In genomic region chr15:59659366-59659765, GRCh38 we compare ENCODE assay signal across 21 cellular contexts. TPM values are rescaled to one million over a fixed set of nuclear protein-coding genes. Genes with fewer than 3 reads are reported as not detected.
"Had no signal": no experiment of that assay in that cellular context is flagged by ENCODE, and none has a peak within 500 bp of the region (broad histone marks: within the 10 kb centered on the region; RNA-seq: fewer than 3 reads in every experiment).

No MANE protein-coding gene starts in this region.

- H3K36me3 ChIP-seq: ovary, prostate gland had no signal

- ATAC-seq: activated CD8-positive, alpha-beta T cell treated with anti-CD3 and anti-CD28 coated beads, Interleukin-2, amount 10 ng/mL, durations not matched to agents 7 days and 5 days; foreskin keratinocyte; left lung; naive thymus-derived CD8-positive, alpha-beta T cell; stimulated activated naive CD8-positive, alpha-beta T cell treated with anti-CD3 and anti-CD28 coated beads, Interleukin-15, amount 100 ng/mL, for 72 hours; T-helper 17 cell had no signal

- H3K27ac ChIP-seq: brain microvascular endothelial cell, foreskin keratinocyte, left lung, ovary, prostate gland, tibial artery had no signal

- H3K4me3 Mint-ChIP-seq: activated CD8-positive, alpha-beta T cell treated with anti-CD3 and anti-CD28 coated beads, Interleukin-2, amount 10 ng/mL, durations not matched to agents 7 days and 5 days; activated naive CD4-positive, alpha-beta T cell treated with anti-CD3 and anti-CD28 coated beads, Interleukin-2, amount 10 ng/mL, durations not matched to agents 7 days and 5 days; activated T-cell treated with anti-CD3 and anti-CD28 coated beads, Interleukin-2, amount 50 U/mL, for 24 hours; stimulated activated naive CD8-positive, alpha-beta T cell treated with anti-CD3 and anti-CD28 coated beads, Interleukin-15, amount 100 ng/mL, for 72 hours; T-helper 17 cell had no signal

- H3K4me1 ChIP-seq: foreskin keratinocyte had no signal

- H3K27ac Mint-ChIP-seq: activated CD8-positive, alpha-beta T cell treated with anti-CD3 and anti-CD28 coated beads, Interleukin-2, amount 10 ng/mL, durations not matched to agents 7 days and 5 days; activated naive CD4-positive, alpha-beta T cell treated with anti-CD3 and anti-CD28 coated beads, Interleukin-2, amount 10 ng/mL, durations not matched to agents 7 days and 5 days; activated T-cell treated with anti-CD3 and anti-CD28 coated beads, Interleukin-2, amount 50 U/mL, for 24 hours had no signal

- H3K9me3 Mint-ChIP-seq: activated naive CD4-positive, alpha-beta T cell treated with anti-CD3 and anti-CD28 coated beads, Interleukin-2, amount 10 ng/mL, durations not matched to agents 7 days and 5 days; activated T-cell treated with anti-CD3 and anti-CD28 coated beads, Interleukin-2, amount 50 U/mL, for 24 hours; naive thymus-derived CD8-positive, alpha-beta T cell; stimulated activated naive CD8-positive, alpha-beta T cell treated with anti-CD3 and anti-CD28 coated beads, Interleukin-15, amount 100 ng/mL, for 72 hours had no signal

- H3K4me3 ChIP-seq: left lung, ovary, prostate gland, tibial artery had no signal

- H3K9me3 ChIP-seq: left lung, ovary, prostate gland, tibial artery had no signal

- DNase-seq: activated CD4-positive, alpha-beta T cell treated with anti-CD3 and anti-CD28 coated beads for 48 hours; activated CD8-positive, alpha-beta memory T cell treated with anti-CD3 and anti-CD28 coated beads, Interleukin-2, amount 50 U/mL, for 4 hours; activated CD8-positive, alpha-beta T cell treated with anti-CD3 and anti-CD28 coated beads, Interleukin-2, amount 10 ng/mL, durations not matched to agents 7 days and 5 days; activated naive CD4-positive, alpha-beta T cell treated with anti-CD3 and anti-CD28 coated beads, Interleukin-2, amount 10 ng/mL, durations not matched to agents 7 days and 5 days; activated T-cell treated with anti-CD3 and anti-CD28 coated beads, Interleukin-2, amount 50 U/mL, for 24 hours; aorta; brain microvascular endothelial cell; caudate nucleus; dermis blood vessel endothelial cell; effector CD8-positive, alpha-beta T cell; foreskin keratinocyte; left lung; naive thymus-derived CD8-positive, alpha-beta T cell; ovary; stimulated activated CD4-positive, alpha-beta T cell treated with anti-CD3 and anti-CD28 coated beads, Interleukin-12 subunit alpha, Interleukin-12 subunit beta, amount 100 ng/mL, for 4 hours; stimulated activated naive CD8-positive, alpha-beta T cell treated with anti-CD3 and anti-CD28 coated beads, Interleukin-15, amount 100 ng/mL, for 72 hours; T-helper 17 cell; tibial artery had no signal

- H3K27me3 ChIP-seq: brain microvascular endothelial cell, foreskin keratinocyte, left lung, ovary, tibial artery had no signal

- H3K27me3 Mint-ChIP-seq: activated naive CD4-positive, alpha-beta T cell treated with anti-CD3 and anti-CD28 coated beads, Interleukin-2, amount 10 ng/mL, durations not matched to agents 7 days and 5 days; activated T-cell treated with anti-CD3 and anti-CD28 coated beads, Interleukin-2, amount 50 U/mL, for 24 hours; naive thymus-derived CD8-positive, alpha-beta T cell; stimulated activated naive CD8-positive, alpha-beta T cell treated with anti-CD3 and anti-CD28 coated beads, Interleukin-15, amount 100 ng/mL, for 72 hours; T-helper 17 cell had no signal

RNA-seq across cellular contexts. Expression of gene GCNT3, which starts 47.8 kb away (rescaled TPM):
- total RNA-seq: activated CD8-positive, alpha-beta T cell treated with anti-CD3 and anti-CD28 coated beads, Interleukin-2, amount 10 ng/mL, durations not matched to agents 7 days and 5 days; aorta; foreskin keratinocyte; lung microvascular endothelial cell; naive thymus-derived CD8-positive, alpha-beta T cell; T-helper 17 cell; urinary bladder had no signal
- polyA plus RNA-seq: foreskin keratinocyte; naive thymus-derived CD8-positive, alpha-beta T cell had no signal
